Comparison of ENCODE assay signal across 21 cellular contexts in genomic region chr12:71007736-71008449, GRCh38.
"Had no signal": no experiment of that assay in that cellular context is flagged by ENCODE, and none has a peak within 500 bp of the region (broad histone marks: within the 10 kb centered on the region; RNA-seq: fewer than 3 reads in every experiment).

No MANE protein-coding gene starts in this region.

- H3K4me1 Mint-ChIP-seq: activated CD4-positive, alpha-beta T cell treated with anti-CD3 and anti-CD28 coated beads, Interleukin-2, amount 10 ng/mL, durations not matched to agents 7 days and 5 days; activated CD8-positive, alpha-beta memory T cell treated with anti-CD3 and anti-CD28 coated beads, Interleukin-2, amount 10 ng/mL, durations not matched to agents 7 days and 5 days; activated naive CD8-positive, alpha-beta T cell treated with anti-CD3 and anti-CD28 coated beads, Interleukin-2, amount 50 U/mL, for 24 hours; immature natural killer cell; naive thymus-derived CD8-positive, alpha-beta T cell had no signal

- H3K4me1 ChIP-seq: foreskin keratinocyte had no signal

- H3K9me3 Mint-ChIP-seq: activated CD4-positive, alpha-beta T cell treated with anti-CD3 and anti-CD28 coated beads, Interleukin-2, amount 10 ng/mL, durations not matched to agents 7 days and 5 days; activated CD8-positive, alpha-beta T cell treated with anti-CD3 and anti-CD28 coated beads for 36 hours; activated naive CD8-positive, alpha-beta T cell treated with anti-CD3 and anti-CD28 coated beads, Interleukin-2, amount 50 U/mL, for 24 hours; activated T-helper 1 cell treated with anti-CD3 and anti-CD28 coated beads, Interleukin-12 subunit alpha, Interleukin-12 subunit beta, Interleukin-2, Interleukin-4 antibody, amounts not matched to agents 30 ng/mL and 10 ng/mL and 1 ng/mL, durations not matched to agents 14 hours and 24 hours and 36 hours; mesothelial cell of epicardium; naive thymus-derived CD8-positive, alpha-beta T cell had no signal

- H3K9me3 ChIP-seq: tibial artery had no signal

- H3K27me3 Mint-ChIP-seq: activated CD4-positive, alpha-beta T cell treated with anti-CD3 and anti-CD28 coated beads, Interleukin-2, amount 10 ng/mL, durations not matched to agents 7 days and 5 days; activated CD8-positive, alpha-beta memory T cell treated with anti-CD3 and anti-CD28 coated beads, Interleukin-2, amount 10 ng/mL, durations not matched to agents 7 days and 5 days; activated CD8-positive, alpha-beta T cell treated with anti-CD3 and anti-CD28 coated beads for 36 hours; activated naive CD8-positive, alpha-beta T cell treated with anti-CD3 and anti-CD28 coated beads, Interleukin-2, amount 50 U/mL, for 24 hours; naive thymus-derived CD8-positive, alpha-beta T cell; progenitor cell of endocrine pancreas had no signal

- H3K27ac ChIP-seq: epithelial cell of prostate, foreskin keratinocyte, tibial artery had no signal

- ATAC-seq: activated CD8-positive, alpha-beta memory T cell treated with anti-CD3 and anti-CD28 coated beads, Interleukin-2, amount 10 ng/mL, durations not matched to agents 7 days and 5 days; activated CD8-positive, alpha-beta T cell treated with anti-CD3 and anti-CD28 coated beads for 36 hours; activated naive CD8-positive, alpha-beta T cell treated with anti-CD3 and anti-CD28 coated beads, Interleukin-2, amount 50 U/mL, for 24 hours; foreskin keratinocyte; left lobe of liver; naive thymus-derived CD8-positive, alpha-beta T cell; stimulated activated naive CD8-positive, alpha-beta T cell treated with anti-CD3 and anti-CD28 coated beads, Interleukin-15, Interleukin-2, amounts not matched to agents 100 U/mL and 50 U/mL, for 24 hours had no signal

- H3K27ac Mint-ChIP-seq: activated CD4-positive, alpha-beta T cell treated with anti-CD3 and anti-CD28 coated beads, Interleukin-2, amount 10 ng/mL, durations not matched to agents 7 days and 5 days; activated CD8-positive, alpha-beta memory T cell treated with anti-CD3 and anti-CD28 coated beads, Interleukin-2, amount 10 ng/mL, durations not matched to agents 7 days and 5 days; activated CD8-positive, alpha-beta T cell treated with anti-CD3 and anti-CD28 coated beads for 36 hours; activated naive CD8-positive, alpha-beta T cell treated with anti-CD3 and anti-CD28 coated beads, Interleukin-2, amount 50 U/mL, for 24 hours; activated T-helper 1 cell treated with anti-CD3 and anti-CD28 coated beads, Interleukin-12 subunit alpha, Interleukin-12 subunit beta, Interleukin-2, Interleukin-4 antibody, amounts not matched to agents 30 ng/mL and 10 ng/mL and 1 ng/mL, durations not matched to agents 14 hours and 24 hours and 36 hours; immature natural killer cell; mesothelial cell of epicardium; naive thymus-derived CD8-positive, alpha-beta T cell; progenitor cell of endocrine pancreas had no signal

- H3K36me3 ChIP-seq: tibial artery had no signal

- DNase-seq: activated CD4-positive, alpha-beta T cell treated with anti-CD3 and anti-CD28 coated beads, Interleukin-2, amount 10 ng/mL, durations not matched to agents 7 days and 5 days; activated CD8-positive, alpha-beta memory T cell treated with anti-CD3 and anti-CD28 coated beads, Interleukin-2, amount 10 ng/mL, durations not matched to agents 7 days and 5 days; activated CD8-positive, alpha-beta T cell treated with anti-CD3 and anti-CD28 coated beads for 36 hours; activated gamma-delta T cell; activated naive CD4-positive, alpha-beta T cell treated with anti-CD3 and anti-CD28 coated beads, Interleukin-2, amount 50 U/mL, for 16 hours; activated naive CD8-positive, alpha-beta T cell treated with anti-CD3 and anti-CD28 coated beads, Interleukin-2, amount 50 U/mL, for 24 hours; activated T-cell treated with anti-CD3 and anti-CD28 coated beads for 4 hours; foreskin keratinocyte; immature natural killer cell; naive thymus-derived CD8-positive, alpha-beta T cell; retina; stimulated activated CD4-positive, alpha-beta T cell treated with anti-CD3 and anti-CD28 coated beads, Interleukin-4, amount 100 ng/mL, for 24 hours; stimulated activated naive CD8-positive, alpha-beta T cell treated with anti-CD3 and anti-CD28 coated beads, Interleukin-15, Interleukin-2, amounts not matched to agents 100 U/mL and 50 U/mL, for 24 hours; T-helper 2 cell; tibial artery had no signal

- H3K4me3 ChIP-seq: lung, tibial artery had no signal

- H3K4me3 Mint-ChIP-seq: activated CD4-positive, alpha-beta T cell treated with anti-CD3 and anti-CD28 coated beads, Interleukin-2, amount 10 ng/mL, durations not matched to agents 7 days and 5 days; activated CD8-positive, alpha-beta memory T cell treated with anti-CD3 and anti-CD28 coated beads, Interleukin-2, amount 10 ng/mL, durations not matched to agents 7 days and 5 days; activated CD8-positive, alpha-beta T cell treated with anti-CD3 and anti-CD28 coated beads for 36 hours; activated naive CD8-positive, alpha-beta T cell treated with anti-CD3 and anti-CD28 coated beads, Interleukin-2, amount 50 U/mL, for 24 hours; activated T-helper 1 cell treated with anti-CD3 and anti-CD28 coated beads, Interleukin-12 subunit alpha, Interleukin-12 subunit beta, Interleukin-2, Interleukin-4 antibody, amounts not matched to agents 30 ng/mL and 10 ng/mL and 1 ng/mL, durations not matched to agents 14 hours and 24 hours and 36 hours; immature natural killer cell; mesothelial cell of epicardium; naive thymus-derived CD8-positive, alpha-beta T cell had no signal

- H3K36me3 Mint-ChIP-seq: activated CD8-positive, alpha-beta memory T cell treated with anti-CD3 and anti-CD28 coated beads, Interleukin-2, amount 10 ng/mL, durations not matched to agents 7 days and 5 days; immature natural killer cell; mesothelial cell of epicardium; naive thymus-derived CD8-positive, alpha-beta T cell had no signal

- H3K27me3 ChIP-seq: foreskin keratinocyte, tibial artery had no signal
